1 cellular context compared by ENCODE assay signal in genomic region chr11:62025429-62026105, GRCh38.
A peak's percentile ranks its signal among the peaks of the same experiment; 100 is the strongest.
TF ChIP-seq lines count a peak whose summit lies in the region.

No MANE protein-coding gene starts in this region.

TF ChIP-seq in HepG2, 621 proteins besides CTCF, POLR2A, EP300 and RAD21 (continued from another document and continues in another):
- TF ChIP-seq ZNF496 (CRISPR knock-in tag; IDR thresholded peaks at IDR 0.05; ENCODE audit: insufficient replicate concordance) (no peak), MNT (IDR thresholded peaks at IDR 0.05) (peak; percentile 70), HOXA9 (CRISPR knock-in tag; IDR thresholded peaks at IDR 0.05; ENCODE audit: borderline replicate concordance) (no peak), ZFP1 (CRISPR knock-in tag; IDR thresholded peaks at IDR 0.05) (no peak), RAD51 (IDR thresholded peaks at IDR 0.05; ENCODE audit: borderline replicate concordance) (no peak), TBP (CRISPR knock-in tag; IDR thresholded peaks at IDR 0.05) (no peak; the same call in 1 of the 2 replicates), TBL1XR1 (IDR thresholded peaks at IDR 0.05; ENCODE audit: borderline replicate concordance, low read length, partially characterized antibody) (peak; percentile 82), MTERF4 (CRISPR knock-in tag; IDR thresholded peaks at IDR 0.05) (no peak), PTBP1 (IDR thresholded peaks at IDR 0.05; ENCODE audit: low read depth, low read length, poor library complexity, severe bottlenecking) (no peak), ZNF879 (CRISPR knock-in tag; IDR thresholded peaks at IDR 0.05) (no peak), ZNF552 (CRISPR knock-in tag; IDR thresholded peaks at IDR 0.05; ENCODE audit: borderline replicate concordance) (no peak), ZNF746 (CRISPR knock-in tag; IDR thresholded peaks at IDR 0.05) (no peak), PCBP2 (optimal IDR thresholded peaks at IDR 0.05; ENCODE audit: low read depth, low read length, poor library complexity, severe bottlenecking) (no peak), MEF2D (CRISPR knock-in tag; IDR thresholded peaks at IDR 0.05) (no peak; the same call in 1 of the 2 replicates), ZNF839 (CRISPR knock-in tag; IDR thresholded peaks at IDR 0.05; ENCODE audit: borderline replicate concordance) (no peak), SP4 (CRISPR knock-in tag; IDR thresholded peaks at IDR 0.05) (peak; percentile 78), BRF2 (CRISPR knock-in tag; IDR thresholded peaks at IDR 0.05) (no peak), ZSCAN30 (CRISPR knock-in tag; IDR thresholded peaks at IDR 0.05) (no peak), PAF1 (CRISPR knock-in tag; IDR thresholded peaks at IDR 0.05) (no peak), HINFP (CRISPR knock-in tag; IDR thresholded peaks at IDR 0.05; ENCODE audit: low read depth) (no peak), NFAT5 (CRISPR knock-in tag; IDR thresholded peaks at IDR 0.05) (no peak), MED8 (CRISPR knock-in tag; IDR thresholded peaks at IDR 0.05; ENCODE audit: insufficient replicate concordance) (no peak), NFE2L1 (CRISPR knock-in tag; IDR thresholded peaks at IDR 0.05; ENCODE audit: borderline replicate concordance) (no peak), ZNF75D (CRISPR knock-in tag; IDR thresholded peaks at IDR 0.05; ENCODE audit: borderline replicate concordance) (no peak), ZGPAT (CRISPR knock-in tag; IDR thresholded peaks at IDR 0.05) (peak; percentile 87), RARG (CRISPR knock-in tag; IDR thresholded peaks at IDR 0.05; ENCODE audit: low read depth) (no peak), ZNF768 (CRISPR knock-in tag; IDR thresholded peaks at IDR 0.05) (no peak), ZNF639 (CRISPR knock-in tag; conservative IDR thresholded peaks at IDR 0.05) (no peak), BHLHE40 (IDR thresholded peaks at IDR 0.05; ENCODE audit: low read length) (peak; percentile 56), TMF1 (CRISPR knock-in tag; IDR thresholded peaks at IDR 0.05; ENCODE audit: low read depth) (no peak), SCMH1 (CRISPR knock-in tag; IDR thresholded peaks at IDR 0.05; ENCODE audit: borderline replicate concordance) (no peak)
- TF ChIP-seq, protein P1, sequence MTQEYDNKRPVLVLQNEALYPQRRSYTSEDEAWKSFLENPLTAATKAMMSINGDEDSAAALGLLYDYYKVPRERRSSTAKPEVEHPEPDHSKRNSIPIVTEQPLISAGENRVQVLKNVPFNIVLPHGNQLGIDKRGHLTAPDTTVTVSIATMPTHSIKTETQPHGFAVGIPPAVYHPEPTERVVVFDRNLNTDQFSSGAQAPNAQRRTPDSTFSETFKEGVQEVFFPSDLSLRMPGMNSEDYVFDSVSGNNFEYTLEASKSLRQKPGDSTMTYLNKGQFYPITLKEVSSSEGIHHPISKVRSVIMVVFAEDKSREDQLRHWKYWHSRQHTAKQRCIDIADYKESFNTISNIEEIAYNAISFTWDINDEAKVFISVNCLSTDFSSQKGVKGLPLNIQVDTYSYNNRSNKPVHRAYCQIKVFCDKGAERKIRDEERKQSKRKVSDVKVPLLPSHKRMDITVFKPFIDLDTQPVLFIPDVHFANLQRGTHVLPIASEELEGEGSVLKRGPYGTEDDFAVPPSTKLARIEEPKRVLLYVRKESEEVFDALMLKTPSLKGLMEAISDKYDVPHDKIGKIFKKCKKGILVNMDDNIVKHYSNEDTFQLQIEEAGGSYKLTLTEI (CRISPR knock-in tag; conservative IDR thresholded peaks at IDR 0.05) = no peak
- TF ChIP-seq, protein P2, sequence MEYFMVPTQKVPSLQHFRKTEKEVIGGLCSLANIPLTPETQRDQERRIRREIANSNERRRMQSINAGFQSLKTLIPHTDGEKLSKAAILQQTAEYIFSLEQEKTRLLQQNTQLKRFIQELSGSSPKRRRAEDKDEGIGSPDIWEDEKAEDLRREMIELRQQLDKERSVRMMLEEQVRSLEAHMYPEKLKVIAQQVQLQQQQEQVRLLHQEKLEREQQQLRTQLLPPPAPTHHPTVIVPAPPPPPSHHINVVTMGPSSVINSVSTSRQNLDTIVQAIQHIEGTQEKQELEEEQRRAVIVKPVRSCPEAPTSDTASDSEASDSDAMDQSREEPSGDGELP (IDR thresholded peaks at IDR 0.05; ENCODE audit: borderline replicate concordance, low read depth) = no peak
- TF ChIP-seq, protein P3, sequence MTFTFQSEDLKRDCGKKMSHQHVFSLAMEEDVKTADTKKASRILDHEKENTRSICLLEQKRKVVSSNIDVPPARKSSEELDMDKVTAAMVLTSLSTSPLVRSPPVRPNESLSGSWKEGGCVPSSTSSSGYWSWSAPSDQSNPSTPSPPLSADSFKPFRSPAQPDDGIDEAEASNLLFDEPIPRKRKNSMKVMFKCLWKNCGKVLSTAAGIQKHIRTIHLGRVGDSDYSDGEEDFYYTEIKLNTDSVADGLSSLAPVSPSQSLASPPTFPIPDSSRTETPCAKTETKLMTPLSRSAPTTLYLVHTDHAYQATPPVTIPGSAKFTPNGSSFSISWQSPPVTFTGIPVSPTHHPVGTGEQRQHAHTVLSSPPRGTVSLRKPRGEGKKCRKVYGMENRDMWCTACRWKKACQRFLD (CRISPR knock-in tag; IDR thresholded peaks at IDR 0.05; ENCODE audit: borderline replicate concordance) = no peak
- TF ChIP-seq, protein P4, sequence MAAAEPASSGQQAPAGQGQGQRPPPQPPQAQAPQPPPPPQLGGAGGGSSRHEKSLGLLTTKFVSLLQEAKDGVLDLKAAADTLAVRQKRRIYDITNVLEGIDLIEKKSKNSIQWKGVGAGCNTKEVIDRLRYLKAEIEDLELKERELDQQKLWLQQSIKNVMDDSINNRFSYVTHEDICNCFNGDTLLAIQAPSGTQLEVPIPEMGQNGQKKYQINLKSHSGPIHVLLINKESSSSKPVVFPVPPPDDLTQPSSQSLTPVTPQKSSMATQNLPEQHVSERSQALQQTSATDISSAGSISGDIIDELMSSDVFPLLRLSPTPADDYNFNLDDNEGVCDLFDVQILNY (CRISPR knock-in tag; conservative IDR thresholded peaks at IDR 0.05) = no peak
- TF ChIP-seq, protein P5, sequence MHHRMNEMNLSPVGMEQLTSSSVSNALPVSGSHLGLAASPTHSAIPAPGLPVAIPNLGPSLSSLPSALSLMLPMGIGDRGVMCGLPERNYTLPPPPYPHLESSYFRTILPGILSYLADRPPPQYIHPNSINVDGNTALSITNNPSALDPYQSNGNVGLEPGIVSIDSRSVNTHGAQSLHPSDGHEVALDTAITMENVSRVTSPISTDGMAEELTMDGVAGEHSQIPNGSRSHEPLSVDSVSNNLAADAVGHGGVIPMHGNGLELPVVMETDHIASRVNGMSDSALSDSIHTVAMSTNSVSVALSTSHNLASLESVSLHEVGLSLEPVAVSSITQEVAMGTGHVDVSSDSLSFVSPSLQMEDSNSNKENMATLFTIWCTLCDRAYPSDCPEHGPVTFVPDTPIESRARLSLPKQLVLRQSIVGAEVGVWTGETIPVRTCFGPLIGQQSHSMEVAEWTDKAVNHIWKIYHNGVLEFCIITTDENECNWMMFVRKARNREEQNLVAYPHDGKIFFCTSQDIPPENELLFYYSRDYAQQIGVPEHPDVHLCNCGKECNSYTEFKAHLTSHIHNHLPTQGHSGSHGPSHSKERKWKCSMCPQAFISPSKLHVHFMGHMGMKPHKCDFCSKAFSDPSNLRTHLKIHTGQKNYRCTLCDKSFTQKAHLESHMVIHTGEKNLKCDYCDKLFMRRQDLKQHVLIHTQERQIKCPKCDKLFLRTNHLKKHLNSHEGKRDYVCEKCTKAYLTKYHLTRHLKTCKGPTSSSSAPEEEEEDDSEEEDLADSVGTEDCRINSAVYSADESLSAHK (CRISPR knock-in tag; IDR thresholded peaks at IDR 0.05; ENCODE audit: borderline replicate concordance) = no peak
